ENCODE assay signal across 10 cellular contexts in the genomic region with DNA sequence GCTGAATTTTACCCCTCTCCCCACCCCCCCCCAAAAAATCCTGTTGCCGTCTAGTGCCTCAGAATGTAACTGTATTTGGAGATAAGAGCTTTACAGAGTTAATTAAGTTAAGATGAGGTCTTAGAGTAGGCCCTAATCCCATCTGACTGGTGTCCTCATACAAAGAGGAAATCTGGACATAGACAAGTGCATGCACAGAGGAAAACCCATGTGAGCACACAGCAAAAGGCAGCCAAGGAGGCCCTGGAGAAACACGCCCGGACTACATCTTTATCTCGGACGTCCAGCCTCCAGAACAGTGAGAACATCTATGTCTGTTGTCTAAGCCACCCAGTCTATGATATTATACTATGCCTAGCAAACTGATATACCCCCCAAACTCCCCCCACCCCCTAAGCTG.
DNase-seq lines count a peak whose midpoint lies in the region; ATAC-seq, FAIRE-seq and TF ChIP-seq lines count a peak whose summit lies in the region.
"Had no signal": no experiment of that assay in that cellular context is flagged by ENCODE, and none has a peak within 500 bp of the region (broad histone marks: within the 10 kb centered on the region; RNA-seq: fewer than 3 reads in every experiment).

No MANE protein-coding gene starts in this region.

- H3K4me1 Mint-ChIP-seq in activated T-cell treated with anti-CD3 and anti-CD28 coated beads, Interleukin-2, amount 50 U/mL, for 72 hours (ENCODE audit: low read depth), result peaks cover 37% of the 10 kb centered on the region

- H3K4me3 ChIP-seq in colonic mucosa (no peak overlapping the region), muscle layer of duodenum (ENCODE audit: low read depth in 1 of 2, low read length in 2 of 2) (no peak overlapping the region), uterus (no peak overlapping the region)

- intact Hi-C loops in colonic mucosa (cut with DNase I), result loop anchor here (2.0 to 5.0 kb wide), 3 partner anchors 186 to 343 kb away; no protein-coding TSS in a partner anchor
- intact Hi-C loops in uterus (cut with DNase I; ENCODE audit: low total_unique reads), result loop anchor here (5.0 to 10.0 kb wide), 4 partner anchors 266 to 599 kb away; a partner anchor contains a TSS

- H3K36me3 ChIP-seq in colonic mucosa, result no peaks in the 10 kb centered on the region
- no peaks in the 10 kb centered on the region for H3K36me3 ChIP-seq in muscle layer of duodenum (ENCODE audit: control insufficient read depth in 1 of 2, insufficient read depth in 2 of 2, low read length in 2 of 2)
- H3K36me3 ChIP-seq in uterus, result no peaks in the 10 kb centered on the region
- H3K36me3 ChIP-seq: neutrophil had no signal

- no peak overlapping the region for H3K27ac Mint-ChIP-seq in activated T-cell treated with anti-CD3 and anti-CD28 coated beads, Interleukin-2, amount 50 U/mL, for 72 hours
- H3K27ac Mint-ChIP-seq: activated naive CD4-positive, alpha-beta T cell treated with anti-CD3 and anti-CD28 coated beads, Interleukin-2, amount 50 U/mL, for 72 hours had no signal

- H3K9me3 ChIP-seq in colonic mucosa (no peaks in the 10 kb centered on the region), muscle layer of duodenum (ENCODE audit: control insufficient read depth in 1 of 2, low read length in 2 of 2) (no peaks in the 10 kb centered on the region), uterus (no peaks in the 10 kb centered on the region)
- H3K9me3 ChIP-seq: neutrophil had no signal

- no peaks in the 10 kb centered on the region for H3K9me3 Mint-ChIP-seq in activated T-cell treated with anti-CD3 and anti-CD28 coated beads, Interleukin-2, amount 50 U/mL, for 72 hours
- H3K9me3 Mint-ChIP-seq: activated naive CD4-positive, alpha-beta T cell treated with anti-CD3 and anti-CD28 coated beads, Interleukin-2, amount 50 U/mL, for 72 hours had no signal

- FAIRE-seq in GM12891 (lab: Jason Lieb, UNC), result no peak

- TF ChIP-seq CTCF in colonic mucosa (IDR thresholded peaks at IDR 0.05) (no peak), uterus (IDR thresholded peaks at IDR 0.05) (no peak)

- H3K27ac ChIP-seq in colonic mucosa (peak overlapping the region; percentile 70), muscle layer of duodenum (ENCODE audit: low read length) (peak overlapping the region; percentile 70), uterus (peak overlapping the region; percentile 89 to 91)
- H3K27ac ChIP-seq: neutrophil had no signal

- H3K4me3 Mint-ChIP-seq in activated T-cell treated with anti-CD3 and anti-CD28 coated beads, Interleukin-2, amount 50 U/mL, for 72 hours, result peak overlapping the region; percentile 84 to 86

- no peaks in the 10 kb centered on the region for H3K36me3 Mint-ChIP-seq in activated T-cell treated with anti-CD3 and anti-CD28 coated beads, Interleukin-2, amount 50 U/mL, for 72 hours (ENCODE audit: insufficient read depth in 2 of 2)
- H3K36me3 Mint-ChIP-seq: activated naive CD4-positive, alpha-beta T cell treated with anti-CD3 and anti-CD28 coated beads, Interleukin-2, amount 50 U/mL, for 72 hours had no signal

- no peak for ATAC-seq in activated T-cell treated with anti-CD3 and anti-CD28 coated beads, Interleukin-2, amount 50 U/mL, for 72 hours (replicated peaks in 1 of 2)
- ATAC-seq in HG03025 (IDR thresholded peaks at IDR 0.05; ENCODE audit: low FRiP score, unreplicated experiment), result no peak

- DNase-seq in activated T-cell treated with anti-CD3 and anti-CD28 coated beads, Interleukin-2, amount 50 U/mL, for 72 hours, result no peak
- DNase-seq in activated T-cell treated with anti-CD3 and anti-CD28 coated beads, Interleukin-2, amount 50 U/mL, for 48 hours, result no peak
- DNase-seq in colonic mucosa, result peak; percentile 41
- DNase-seq in uterus, result no peak
- DNase-seq in NCI-H187 treated with DMSO at 0.1 percent for 48 hours (lab: John Stamatoyannopoulos, UW), result no peak
- DNase-seq in GM12891 (ENCODE audit: insufficient read length, low spot score), result no peak

- H3K4me1 ChIP-seq in colonic mucosa (peaks cover 9% of the 10 kb centered on the region), muscle layer of duodenum (ENCODE audit: control insufficient read depth in 1 of 2, insufficient read depth in 2 of 2, low read length in 2 of 2) (peaks cover 6 to 25% of the 10 kb centered on the region in 2 donors), uterus (peaks cover 0 to 5% of the 10 kb centered on the region in 2 donors)

- H3K9ac ChIP-seq in colonic mucosa (ENCODE audit: low read depth in 2 of 2, low read length in 2 of 2), result peak overlapping the region in 1 of 2 donors; percentile 73

- peaks cover 6% of the 10 kb centered on the region for H3K27me3 Mint-ChIP-seq in activated T-cell treated with anti-CD3 and anti-CD28 coated beads, Interleukin-2, amount 50 U/mL, for 72 hours (ENCODE audit: low read depth)

- H3K27me3 ChIP-seq in colonic mucosa (no peaks in the 10 kb centered on the region), muscle layer of duodenum (ENCODE audit: low read depth, low read length) (no peaks in the 10 kb centered on the region), uterus (no peaks in the 10 kb centered on the region)

- TF ChIP-seq POLR2A in uterus (IDR thresholded peaks at IDR 0.05), result no peak
- no peak for TF ChIP-seq POLR2A in GM12891 (IDR thresholded peaks at IDR 0.05; ENCODE audit: low read depth, low read length)

TF ChIP-seq in GM12891, 5 proteins besides CTCF, POLR2A, EP300 and RAD21:
- TF ChIP-seq TAF1 (IDR thresholded peaks at IDR 0.05; ENCODE audit: low read depth, low read length) (no peak), POU2F2 (IDR thresholded peaks at IDR 0.05; ENCODE audit: low read depth, low read length) (no peak)
